Comparison of ENCODE assay signal across 8 cellular contexts in the genomic region with DNA sequence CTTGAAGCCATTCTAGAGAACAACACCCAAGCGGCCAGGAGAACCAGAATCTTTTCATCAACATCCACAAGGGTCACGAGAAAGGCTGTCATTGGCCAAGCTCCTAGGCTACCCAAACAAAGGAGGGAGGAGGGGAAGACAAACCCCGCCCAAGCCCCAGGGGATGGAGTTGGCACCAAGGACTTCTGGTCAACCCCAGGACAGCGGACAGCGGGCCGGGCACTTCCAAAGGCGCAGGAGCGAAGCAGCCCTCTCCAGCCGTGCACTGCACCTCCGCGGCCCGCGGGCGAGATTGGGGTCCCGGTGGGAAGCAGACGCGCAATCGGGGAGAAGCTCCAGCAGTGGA. TPM values are rescaled to one million over a fixed set of nuclear protein-coding genes. Genes with fewer than 3 reads are reported as not detected.
DNase-seq lines count a peak whose midpoint lies in the region; ATAC-seq, FAIRE-seq and TF ChIP-seq lines count a peak whose summit lies in the region.

A gene (plus strand): TSS at position 192 of the 346 bp plus-strand sequence. CDS start 395 bp downstream, outside the sequence.

- H3K9me3 Mint-ChIP-seq in immature natural killer cell: no peaks in the 10 kb centered on the region

- no peaks in the 10 kb centered on the region for H3K36me3 Mint-ChIP-seq in immature natural killer cell

- H3K4me1 ChIP-seq in adipocyte (ENCODE audit: control insufficient read depth, insufficient read depth, low read length) (peaks cover 10% of the 10 kb centered on the region), small intestine (ENCODE audit: control insufficient read depth in 2 of 2, insufficient read depth in 1 of 2, low read depth in 1 of 2, low read length in 1 of 2) (no peaks in the 10 kb centered on the region)

- H3K36me3 ChIP-seq in adipocyte (ENCODE audit: control insufficient read depth, insufficient read depth, low read length, severe bottlenecking): no peaks in the 10 kb centered on the region
- H3K36me3 ChIP-seq in small intestine (ENCODE audit: control insufficient read depth in 2 of 2, insufficient read depth in 2 of 2, low read length in 2 of 2): no peaks in the 10 kb centered on the region

- peak within 1 kb of the TSS in 4 of 5 donors; percentile 39 to 68 (median 58) for H3K4me3 Mint-ChIP-seq in immature natural killer cell

- H3K27me3 Mint-ChIP-seq in immature natural killer cell (ENCODE audit: low read depth in 3 of 3): peaks cover 7 to 34% (median 18%) of the 10 kb centered on the region in 3 donors

- H3K9ac ChIP-seq in adipocyte (ENCODE audit: low read length): peak within 1 kb of the TSS; percentile 67

- H3K27me3 ChIP-seq in adipocyte (replicated peaks; ENCODE audit: control insufficient read depth, insufficient read depth, low read length): peaks cover 8% of the 10 kb centered on the region
- peaks cover 7 to 22% of the 10 kb centered on the region in 2 donors for H3K27me3 ChIP-seq in small intestine (ENCODE audit: control insufficient read depth in 2 of 2, insufficient read depth in 2 of 2, low read length in 2 of 2)

- 25 to 64% (median 41%) methylated on average over 18 of the region's 18 CpGs for WGBS in small intestine, 3 donors

- no peak for TF ChIP-seq CTCF in GM13976 (IDR thresholded peaks at IDR 0.05; ENCODE audit: borderline replicate concordance, control extremely low read depth, extremely low read depth, insufficient read depth, missing control alignments)

- DNase-seq in GM13976 (ENCODE audit: low spot score): peak; percentile 26
- DNase-seq in adipocyte (ENCODE audit: low read depth): no peak
- DNase-seq in immature natural killer cell: no peak
- no peak for DNase-seq in small intestine
- no peak for DNase-seq in NCI-H82 (lab: John Stamatoyannopoulos, UW)
- DNase-seq in COR-L47 (lab: John Stamatoyannopoulos, UW): no peak
- no peak for DNase-seq in LoVo (ENCODE audit: low spot score)

- H3K27ac Mint-ChIP-seq in immature natural killer cell: no peak within 1 kb of the TSS

- no peak for FAIRE-seq in small intestine (lab: Jason Lieb, UNC)

- H3K4me3 ChIP-seq in adipocyte (ENCODE audit: low read length) (peak within 1 kb of the TSS; percentile 73), small intestine (ENCODE audit: low read depth in 1 of 2, low read length in 2 of 2) (peak within 1 kb of the TSS; percentile 29 to 52)

- no peak within 1 kb of the TSS for H3K27ac ChIP-seq in small intestine (ENCODE audit: low read depth in 1 of 2, low read length in 1 of 2)

- H3K9me3 ChIP-seq in adipocyte (ENCODE audit: control insufficient read depth, low read length): no peaks in the 10 kb centered on the region
- no peaks in the 10 kb centered on the region for H3K9me3 ChIP-seq in small intestine (ENCODE audit: control insufficient read depth, low read depth)

- ATAC-seq in GM18519 (IDR thresholded peaks at IDR 0.05; ENCODE audit: low FRiP score, unreplicated experiment): no peak

- in situ Hi-C loops in GM13976 (cut with MboI; ENCODE audit: low sequenced_read_pairs, unreplicated experiment): no loop called here

- peaks cover 0 to 7% of the 10 kb centered on the region in 2 donors for H3K4me1 Mint-ChIP-seq in immature natural killer cell

RNA-seq across cellular contexts. Expression of the gene that starts here (rescaled TPM):
- polyA plus RNA-seq in immature natural killer cell (not detected), small intestine (1 to 10 TPM in 1 of 3 donors, under 1 TPM in 2; 0.22 to 3.2 (median 0.81) TPM)
